In genomic region chr2:157404363-157404762, GRCh38 we compare ENCODE assay signal across 8 cellular contexts. TPM values are rescaled to one million over a fixed set of nuclear protein-coding genes. Genes with fewer than 3 reads are reported as not detected.
DNase-seq lines count a peak whose midpoint lies in the region; ATAC-seq lines count a peak whose summit lies in the region.

No MANE protein-coding gene starts in this region.

- no peaks in the 10 kb centered on the region for H3K36me3 ChIP-seq in adipocyte (ENCODE audit: control insufficient read depth, insufficient read depth, low read length, severe bottlenecking)

- ATAC-seq in GM18520 (IDR thresholded peaks at IDR 0.05; ENCODE audit: unreplicated experiment) = peak; percentile 90
- ATAC-seq in HG02870 (IDR thresholded peaks at IDR 0.05; ENCODE audit: unreplicated experiment) = peak; percentile 99

- H3K4me1 ChIP-seq in adipocyte (ENCODE audit: control insufficient read depth, insufficient read depth, low read length) = no peaks in the 10 kb centered on the region

- H3K9me3 ChIP-seq in adipocyte (ENCODE audit: control insufficient read depth, low read length) = no peaks in the 10 kb centered on the region

- DNase-seq in RPMI7951 (ENCODE audit: low read depth) (peak; percentile 6), adipocyte (ENCODE audit: low read depth) (peak; percentile 1), amniotic stem cell (lab: John Stamatoyannopoulos, UW) (no peak), anterior cingulate cortex (lab: John Stamatoyannopoulos, UW) (no peak), inferior parietal cortex (ENCODE audit: extremely low spot score) (no peak)
- peak; percentile 55 for DNase-seq in stimulated activated naive CD4-positive, alpha-beta T cell treated with Interleukin-2 at 50 U/mL for 16 hours (lab: John Stamatoyannopoulos, UW)

- H3K9ac ChIP-seq in adipocyte (ENCODE audit: low read length) = no peak overlapping the region

- no peak overlapping the region for H3K4me3 ChIP-seq in adipocyte (ENCODE audit: low read length)

- no peaks in the 10 kb centered on the region for H3K27me3 ChIP-seq in adipocyte (replicated peaks; ENCODE audit: control insufficient read depth, insufficient read depth, low read length)

RNA-seq across cellular contexts. Expression of gene CYTIP, which starts 39.5 kb away (rescaled TPM):
- 0.72 and 1.8 TPM in 2 replicates for total RNA-seq in RPMI7951 (2014; rRNA removed; shearing (Covaris generic))

Comparison
In these comparisons a context has a peak if more than half of its experiments do, and no peak if none do; other contexts are left out.
1. DNase-seq: peak in RPMI7951 (single experiment), adipocyte (single experiment) and stimulated activated naive CD4-positive, alpha-beta T cell treated with Interleukin-2 at 50 U/mL for 16 hours (single experiment); none in amniotic stem cell (single experiment), anterior cingulate cortex (0 of 58) and inferior parietal cortex (single experiment).